ENCODE assay signal across 29 cellular contexts in the genomic region with DNA sequence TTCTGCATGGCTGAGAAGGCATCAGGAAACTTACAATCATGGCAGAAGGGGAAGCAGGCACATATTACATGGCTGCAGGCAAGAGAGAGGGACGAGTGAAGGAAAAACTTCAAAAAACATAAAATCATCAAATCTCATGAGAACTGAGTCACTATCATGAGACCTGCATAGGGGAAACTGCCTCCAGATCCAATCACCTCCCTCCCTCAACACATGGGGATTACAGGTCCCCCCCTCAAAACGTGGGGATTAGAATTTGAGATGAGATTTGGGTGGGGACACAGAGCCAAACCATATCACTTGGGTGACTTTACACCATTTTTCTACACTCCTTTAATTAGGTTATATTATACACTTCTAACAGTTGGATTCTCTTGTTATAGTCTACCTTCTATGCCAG.
"Had no signal": no experiment of that assay in that cellular context is flagged by ENCODE, and none has a peak within 500 bp of the region (broad histone marks: within the 10 kb centered on the region; RNA-seq: fewer than 3 reads in every experiment).

No MANE protein-coding gene starts in this region.

- H3K27me3 Mint-ChIP-seq: dendritic cell treated with granulocyte-macrophage colony-stimulating factor and Interleukin-4, amounts not matched to agents 40 ng/mL and 50 ng/mL, for 4 days; effector memory CD8-positive, alpha-beta T cell had no signal

- FAIRE-seq: colon, endometrium, endothelial cell of umbilical vein, frontal cortex had no signal

- H3K27me3 ChIP-seq: colonic mucosa, dorsolateral prefrontal cortex, esophagus muscularis mucosa, esophagus squamous epithelium, foreskin keratinocyte, gastrocnemius medialis, gastroesophageal sphincter, heart left ventricle, heart right ventricle had no signal

- ATAC-seq: effector memory CD8-positive, alpha-beta T cell; esophagus mucosa; foreskin keratinocyte; gastrocnemius medialis; gastroesophageal sphincter; heart left ventricle; heart right ventricle had no signal

- H3K4me1 ChIP-seq: colonic mucosa, esophagus muscularis mucosa, esophagus squamous epithelium, foreskin keratinocyte, gastrocnemius medialis, gastroesophageal sphincter, heart left ventricle, heart right ventricle had no signal

- H3K9me3 Mint-ChIP-seq: dendritic cell treated with granulocyte-macrophage colony-stimulating factor and Interleukin-4, amounts not matched to agents 40 ng/mL and 50 ng/mL, for 4 days; endodermal cell had no signal

- H3K4me1 Mint-ChIP-seq: endodermal cell had no signal

- H3K36me3 ChIP-seq: colonic mucosa, esophagus muscularis mucosa, esophagus squamous epithelium, gastrocnemius medialis, gastroesophageal sphincter, heart left ventricle, heart right ventricle had no signal

- H3K9me3 ChIP-seq: colonic mucosa, esophagus muscularis mucosa, esophagus squamous epithelium, gastrocnemius medialis, gastroesophageal sphincter, heart left ventricle, heart right ventricle had no signal

- H3K4me3 Mint-ChIP-seq: dendritic cell treated with granulocyte-macrophage colony-stimulating factor and Interleukin-4, amounts not matched to agents 40 ng/mL and 50 ng/mL, for 4 days; effector memory CD8-positive, alpha-beta T cell; endodermal cell had no signal

- H3K4me3 ChIP-seq: colonic mucosa, coronary artery, dorsolateral prefrontal cortex, esophagus muscularis mucosa, esophagus squamous epithelium, gastrocnemius medialis, gastroesophageal sphincter, heart left ventricle, heart right ventricle had no signal

- DNase-seq: colonic mucosa; cortex of kidney; dermis blood vessel endothelial cell; dorsolateral prefrontal cortex; effector CD4-positive, alpha-beta T cell; effector CD8-positive, alpha-beta T cell; effector memory CD4-positive, alpha-beta T cell; effector memory CD8-positive, alpha-beta T cell; endodermal cell; erythroblast; esophagus squamous epithelium; foreskin fibroblast; foreskin keratinocyte; foreskin melanocyte; gastrocnemius medialis; glutamatergic neuron; head of caudate nucleus; heart left ventricle; heart right ventricle had no signal

- H3K27ac Mint-ChIP-seq: dendritic cell treated with granulocyte-macrophage colony-stimulating factor and Interleukin-4, amounts not matched to agents 40 ng/mL and 50 ng/mL, for 4 days; effector memory CD8-positive, alpha-beta T cell; endodermal cell had no signal

- H3K27ac ChIP-seq: colonic mucosa, coronary artery, dorsolateral prefrontal cortex, epithelial cell of prostate, esophagus muscularis mucosa, esophagus squamous epithelium, foreskin keratinocyte, gastrocnemius medialis, gastroesophageal sphincter, heart left ventricle, heart right ventricle had no signal
